Comparison of ENCODE assay signal across 8 cellular contexts in the genomic region with DNA sequence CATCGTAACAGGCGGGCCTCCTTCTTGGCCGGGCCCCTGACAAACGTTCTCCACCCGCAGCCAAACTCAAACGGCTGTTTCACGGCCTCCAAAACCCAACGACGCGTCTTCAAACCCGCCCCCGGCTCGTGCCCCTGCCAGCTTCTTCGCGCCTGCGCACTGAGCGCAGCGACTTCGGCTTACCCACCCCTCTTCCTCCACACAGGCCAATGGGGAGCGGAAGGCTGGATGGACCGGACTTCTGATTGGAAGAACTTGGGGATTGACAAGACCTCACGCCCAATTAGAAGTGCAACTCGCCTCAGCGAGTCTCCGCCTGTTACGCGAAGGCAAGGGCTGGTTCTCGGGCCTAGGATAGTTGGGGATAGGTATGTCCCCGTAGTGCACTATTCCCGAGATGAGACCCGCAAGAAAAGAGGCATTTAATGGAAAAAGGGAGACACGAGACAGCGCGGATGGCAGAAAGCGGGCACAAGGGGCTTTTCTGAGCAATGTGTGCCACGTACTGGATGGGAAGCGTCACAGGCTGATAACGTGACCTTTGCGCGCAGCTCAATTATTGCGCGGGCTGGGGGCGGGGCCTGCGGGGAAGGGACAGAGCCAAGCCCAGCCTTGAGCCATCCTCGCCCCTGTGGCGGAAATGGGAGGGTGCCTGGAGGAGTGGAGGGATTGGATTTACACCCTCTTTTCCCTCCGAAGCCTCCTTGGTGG. TPM values are rescaled to one million over a fixed set of nuclear protein-coding genes. Genes with fewer than 3 reads are reported as not detected.
DNase-seq lines count a peak whose midpoint lies in the region; ATAC-seq, FAIRE-seq and TF ChIP-seq lines count a peak whose summit lies in the region.

Gene LAPTM4A, minus strand, starts transcription at position 111 of the 711 bp plus-strand sequence. Its CDS starts 108 bp downstream, at position 3.

- H3K4me2 ChIP-seq in parathyroid adenoma (ENCODE audit: low read length): peak within 1 kb of the TSS; percentile 83

- intact Hi-C loops in Right ventricle myocardium superior (cut with DNase I): no loop called here

- H3K36me3 ChIP-seq in adipocyte (ENCODE audit: control insufficient read depth, insufficient read depth, low read length, severe bottlenecking): no peaks in the 10 kb centered on the region
- no peaks in the 10 kb centered on the region for H3K36me3 ChIP-seq in parathyroid adenoma (ENCODE audit: control insufficient read depth, insufficient read depth, low read length)
- H3K36me3 ChIP-seq in tibial nerve: no peaks in the 10 kb centered on the region

- TF ChIP-seq EP300 in tibial nerve (IDR thresholded peaks at IDR 0.05): peak; percentile 49 to 97

- ATAC-seq in HG02798 (IDR thresholded peaks at IDR 0.05; ENCODE audit: poor library complexity, unreplicated experiment) (peak; percentile 98), Right ventricle myocardium superior (ENCODE audit: poor library complexity) (peak; percentile 96)

- FAIRE-seq in GM12891 (lab: Jason Lieb, UNC): peak; percentile 98

- 0 to 1% methylated on average over 38 to 42 of the region's 47 CpGs for WGBS in tibial nerve, 2 donors

- H2AFZ ChIP-seq in parathyroid adenoma: peak within 1 kb of the TSS; percentile 91

- H3K4me1 ChIP-seq in adipocyte (ENCODE audit: control insufficient read depth, insufficient read depth, low read length) (peaks cover 27% of the 10 kb centered on the region), parathyroid adenoma (peaks cover 19% of the 10 kb centered on the region), tibial nerve (peaks cover 0 to 43% (median 13%) of the 10 kb centered on the region in 4 donors)

- peak; percentile 18 for TF ChIP-seq CTCF in parathyroid adenoma (IDR thresholded peaks at IDR 0.05)
- TF ChIP-seq CTCF in tibial nerve (IDR thresholded peaks at IDR 0.05): peak in 2 of 5 experiments; percentile 45 to 59

- peaks cover 35% of the 10 kb centered on the region for H3K79me2 ChIP-seq in parathyroid adenoma

- DNase-seq in GM12891 (ENCODE audit: insufficient read length, low spot score): peak; percentile 89
- DNase-seq in NCI-H1417 treated with DMSO at 0.1 percent for 48 hours (lab: John Stamatoyannopoulos, UW): peak; percentile 95
- peak; percentile 100 for DNase-seq in SW 1271 (lab: John Stamatoyannopoulos, UW)
- DNase-seq in adipocyte (ENCODE audit: low read depth): peak; percentile 100
- peak; percentile 99 for DNase-seq in Right ventricle myocardium superior
- peak; percentile 96 to 97 for DNase-seq in tibial nerve (ENCODE audit: low spot score in 2 of 2)

- H3K4me3 ChIP-seq in adipocyte (ENCODE audit: low read length) (peak within 1 kb of the TSS; percentile 100), parathyroid adenoma (ENCODE audit: low read depth, low read length) (peak within 1 kb of the TSS; percentile 69), tibial nerve (peak within 1 kb of the TSS; percentile 65 to 86 (median 74))

- H3K9ac ChIP-seq in adipocyte (ENCODE audit: low read length) (peak within 1 kb of the TSS; percentile 99), parathyroid adenoma (peak within 1 kb of the TSS; percentile 71)

- H3K27ac ChIP-seq in parathyroid adenoma (peak within 1 kb of the TSS; percentile 98), tibial nerve (peak within 1 kb of the TSS; percentile 96 to 100 (median 97))

- H3K9me3 ChIP-seq in adipocyte (ENCODE audit: control insufficient read depth, low read length) (no peaks in the 10 kb centered on the region), parathyroid adenoma (ENCODE audit: control insufficient read depth, low read length) (no peaks in the 10 kb centered on the region), tibial nerve (no peaks in the 10 kb centered on the region)

- no peaks in the 10 kb centered on the region for H3K27me3 ChIP-seq in adipocyte (replicated peaks; ENCODE audit: control insufficient read depth, insufficient read depth, low read length)
- H3K27me3 ChIP-seq in parathyroid adenoma (ENCODE audit: control insufficient read depth, insufficient read depth, low read length): no peaks in the 10 kb centered on the region
- no peaks in the 10 kb centered on the region for H3K27me3 ChIP-seq in tibial nerve

- TF ChIP-seq POLR2A in GM12891 (IDR thresholded peaks at IDR 0.05; ENCODE audit: low read depth, low read length) (peak; percentile 73; the same call in 1 of the 2 replicates), tibial nerve (IDR thresholded peaks at IDR 0.05) (peak; percentile 93 to 95)

TF ChIP-seq in GM12891, 5 proteins besides CTCF, POLR2A, EP300 and RAD21:
- 0 out of 2 replicates have a peak, but pooled peaks have one; percentile 11 for TF ChIP-seq POU2F2 (IDR thresholded peaks at IDR 0.05; ENCODE audit: low read depth, low read length)
- TF ChIP-seq POLR2AphosphoS5 (IDR thresholded peaks at IDR 0.05; ENCODE audit: low read depth, low read length): peak; percentile 55; the same call in 1 of the 2 replicates
- TF ChIP-seq PAX5 (IDR thresholded peaks at IDR 0.05; ENCODE audit: insufficient read depth, low read length, severe bottlenecking): no peak
- peak; percentile 63 for TF ChIP-seq TAF1 (IDR thresholded peaks at IDR 0.05; ENCODE audit: low read depth, low read length)

RNA-seq across cellular contexts. Expression of gene LAPTM4A, which starts in this region (rescaled TPM):
- 38.9 TPM for polyA plus RNA-seq in GM12891 (2012; ENCODE audit: low read depth, missing spikeins)
- total RNA-seq in Right ventricle myocardium superior (217 TPM), tibial nerve (100 to 1,000 TPM; 138 to 216 (median 191) TPM)

Comparison
In these comparisons a context has a peak if more than half of its experiments do, and no peak if none do; other contexts are left out.
1. Peak in every context shown above with its lines: DNase-seq, ATAC-seq, H3K4me3 ChIP-seq and H3K27ac ChIP-seq.